Comparison of ENCODE assay signal across 1 cellular context in the genomic region with DNA sequence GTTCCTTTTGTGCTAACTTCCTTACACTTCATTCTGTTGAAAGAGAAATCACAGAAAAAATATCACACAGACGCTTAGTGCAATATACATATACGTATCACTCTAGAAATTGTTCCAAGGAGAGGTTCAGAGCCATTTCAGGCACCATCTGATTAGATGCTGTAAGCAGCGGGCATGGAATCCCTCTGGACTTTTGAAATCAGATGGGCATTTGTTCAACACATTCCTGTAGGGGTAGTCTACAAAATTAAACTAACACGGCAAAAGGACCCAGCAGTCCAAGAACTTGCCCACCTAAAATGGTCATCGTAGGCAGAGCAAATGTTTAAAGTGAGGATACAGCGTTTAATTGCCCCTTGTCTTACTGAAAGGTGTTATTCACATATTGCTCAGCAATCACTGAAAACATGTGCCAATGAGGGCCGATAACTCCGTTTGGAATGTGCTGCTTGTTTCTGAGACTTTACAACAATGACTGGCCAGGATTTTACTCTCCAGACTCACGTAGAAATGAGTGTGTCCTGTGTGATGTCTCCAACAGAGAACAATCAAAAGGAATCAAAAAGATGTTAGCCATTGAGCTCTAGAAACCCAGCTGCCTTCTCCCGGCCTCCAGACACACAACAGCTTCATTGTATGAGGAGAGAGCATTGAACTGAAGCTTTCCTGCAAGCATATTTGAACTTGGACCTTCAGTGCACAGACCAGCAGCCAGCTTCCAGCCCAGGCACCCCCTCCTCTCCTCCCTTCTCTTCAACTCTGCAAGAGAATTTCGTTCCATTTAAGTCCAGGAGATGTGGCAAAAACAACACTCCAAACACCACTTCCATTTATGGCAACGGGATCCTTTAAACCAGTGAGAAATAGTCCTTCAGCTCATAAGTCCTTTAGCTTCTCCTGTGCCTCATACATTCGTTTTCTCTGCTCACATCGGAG.
TF ChIP-seq lines count a peak whose summit lies in the region.

No MANE protein-coding gene starts in this region.

TF ChIP-seq in HepG2, 621 proteins besides CTCF, POLR2A, EP300 and RAD21 (continued from another document and continues in another):
- TF ChIP-seq SAFB2 (CRISPR knock-in tag; IDR thresholded peaks at IDR 0.05; ENCODE audit: borderline replicate concordance, low read depth): no peak
- no peak for TF ChIP-seq HNRNPK (IDR thresholded peaks at IDR 0.05; ENCODE audit: low read depth, low read length, poor library complexity, severe bottlenecking)
- TF ChIP-seq MTERF4 (CRISPR knock-in tag; IDR thresholded peaks at IDR 0.05): no peak
- TF ChIP-seq, protein P1, sequence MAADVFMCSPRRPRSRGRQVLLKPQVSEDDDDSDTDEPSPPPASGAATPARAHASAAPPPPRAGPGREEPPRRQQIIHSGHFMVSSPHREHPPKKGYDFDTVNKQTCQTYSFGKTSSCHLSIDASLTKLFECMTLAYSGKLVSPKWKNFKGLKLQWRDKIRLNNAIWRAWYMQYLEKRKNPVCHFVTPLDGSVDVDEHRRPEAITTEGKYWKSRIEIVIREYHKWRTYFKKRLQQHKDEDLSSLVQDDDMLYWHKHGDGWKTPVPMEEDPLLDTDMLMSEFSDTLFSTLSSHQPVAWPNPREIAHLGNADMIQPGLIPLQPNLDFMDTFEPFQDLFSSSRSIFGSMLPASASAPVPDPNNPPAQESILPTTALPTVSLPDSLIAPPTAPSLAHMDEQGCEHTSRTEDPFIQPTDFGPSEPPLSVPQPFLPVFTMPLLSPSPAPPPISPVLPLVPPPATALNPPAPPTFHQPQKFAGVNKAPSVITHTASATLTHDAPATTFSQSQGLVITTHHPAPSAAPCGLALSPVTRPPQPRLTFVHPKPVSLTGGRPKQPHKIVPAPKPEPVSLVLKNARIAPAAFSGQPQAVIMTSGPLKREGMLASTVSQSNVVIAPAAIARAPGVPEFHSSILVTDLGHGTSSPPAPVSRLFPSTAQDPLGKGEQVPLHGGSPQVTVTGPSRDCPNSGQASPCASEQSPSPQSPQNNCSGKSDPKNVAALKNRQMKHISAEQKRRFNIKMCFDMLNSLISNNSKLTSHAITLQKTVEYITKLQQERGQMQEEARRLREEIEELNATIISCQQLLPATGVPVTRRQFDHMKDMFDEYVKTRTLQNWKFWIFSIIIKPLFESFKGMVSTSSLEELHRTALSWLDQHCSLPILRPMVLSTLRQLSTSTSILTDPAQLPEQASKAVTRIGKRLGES (CRISPR knock-in tag; IDR thresholded peaks at IDR 0.05; ENCODE audit: borderline replicate concordance): no peak
- TF ChIP-seq SOX6 (IDR thresholded peaks at IDR 0.05): no peak
- TF ChIP-seq SOX6 (CRISPR knock-in tag; IDR thresholded peaks at IDR 0.05): peak; percentile 86
- TF ChIP-seq, protein P2, sequence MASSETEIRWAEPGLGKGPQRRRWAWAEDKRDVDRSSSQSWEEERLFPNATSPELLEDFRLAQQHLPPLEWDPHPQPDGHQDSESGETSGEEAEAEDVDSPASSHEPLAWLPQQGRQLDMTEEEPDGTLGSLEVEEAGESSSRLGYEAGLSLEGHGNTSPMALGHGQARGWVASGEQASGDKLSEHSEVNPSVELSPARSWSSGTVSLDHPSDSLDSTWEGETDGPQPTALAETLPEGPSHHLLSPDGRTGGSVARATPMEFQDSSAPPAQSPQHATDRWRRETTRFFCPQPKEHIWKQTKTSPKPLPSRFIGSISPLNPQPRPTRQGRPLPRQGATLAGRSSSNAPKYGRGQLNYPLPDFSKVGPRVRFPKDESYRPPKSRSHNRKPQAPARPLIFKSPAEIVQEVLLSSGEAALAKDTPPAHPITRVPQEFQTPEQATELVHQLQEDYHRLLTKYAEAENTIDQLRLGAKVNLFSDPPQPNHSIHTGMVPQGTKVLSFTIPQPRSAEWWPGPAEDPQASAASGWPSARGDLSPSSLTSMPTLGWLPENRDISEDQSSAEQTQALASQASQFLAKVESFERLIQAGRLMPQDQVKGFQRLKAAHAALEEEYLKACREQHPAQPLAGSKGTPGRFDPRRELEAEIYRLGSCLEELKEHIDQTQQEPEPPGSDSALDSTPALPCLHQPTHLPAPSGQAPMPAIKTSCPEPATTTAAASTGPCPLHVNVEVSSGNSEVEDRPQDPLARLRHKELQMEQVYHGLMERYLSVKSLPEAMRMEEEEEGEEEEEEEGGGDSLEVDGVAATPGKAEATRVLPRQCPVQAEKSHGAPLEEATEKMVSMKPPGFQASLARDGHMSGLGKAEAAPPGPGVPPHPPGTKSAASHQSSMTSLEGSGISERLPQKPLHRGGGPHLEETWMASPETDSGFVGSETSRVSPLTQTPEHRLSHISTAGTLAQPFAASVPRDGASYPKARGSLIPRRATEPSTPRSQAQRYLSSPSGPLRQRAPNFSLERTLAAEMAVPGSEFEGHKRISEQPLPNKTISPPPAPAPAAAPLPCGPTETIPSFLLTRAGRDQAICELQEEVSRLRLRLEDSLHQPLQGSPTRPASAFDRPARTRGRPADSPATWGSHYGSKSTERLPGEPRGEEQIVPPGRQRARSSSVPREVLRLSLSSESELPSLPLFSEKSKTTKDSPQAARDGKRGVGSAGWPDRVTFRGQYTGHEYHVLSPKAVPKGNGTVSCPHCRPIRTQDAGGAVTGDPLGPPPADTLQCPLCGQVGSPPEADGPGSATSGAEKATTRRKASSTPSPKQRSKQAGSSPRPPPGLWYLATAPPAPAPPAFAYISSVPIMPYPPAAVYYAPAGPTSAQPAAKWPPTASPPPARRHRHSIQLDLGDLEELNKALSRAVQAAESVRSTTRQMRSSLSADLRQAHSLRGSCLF (CRISPR knock-in tag; IDR thresholded peaks at IDR 0.05; ENCODE audit: borderline replicate concordance): no peak
- TF ChIP-seq PHB2 (IDR thresholded peaks at IDR 0.05; ENCODE audit: partially characterized antibody): no peak
- no peak for TF ChIP-seq SMARCE1 (IDR thresholded peaks at IDR 0.05; ENCODE audit: borderline replicate concordance)
- TF ChIP-seq KDM2A (CRISPR knock-in tag; IDR thresholded peaks at IDR 0.05; ENCODE audit: borderline replicate concordance, low read depth): no peak
- no peak for TF ChIP-seq ZNF382 (CRISPR knock-in tag; IDR thresholded peaks at IDR 0.05; ENCODE audit: borderline replicate concordance)
- no peak for TF ChIP-seq ISL2 (CRISPR knock-in tag; IDR thresholded peaks at IDR 0.05)
- TF ChIP-seq, protein P3, sequence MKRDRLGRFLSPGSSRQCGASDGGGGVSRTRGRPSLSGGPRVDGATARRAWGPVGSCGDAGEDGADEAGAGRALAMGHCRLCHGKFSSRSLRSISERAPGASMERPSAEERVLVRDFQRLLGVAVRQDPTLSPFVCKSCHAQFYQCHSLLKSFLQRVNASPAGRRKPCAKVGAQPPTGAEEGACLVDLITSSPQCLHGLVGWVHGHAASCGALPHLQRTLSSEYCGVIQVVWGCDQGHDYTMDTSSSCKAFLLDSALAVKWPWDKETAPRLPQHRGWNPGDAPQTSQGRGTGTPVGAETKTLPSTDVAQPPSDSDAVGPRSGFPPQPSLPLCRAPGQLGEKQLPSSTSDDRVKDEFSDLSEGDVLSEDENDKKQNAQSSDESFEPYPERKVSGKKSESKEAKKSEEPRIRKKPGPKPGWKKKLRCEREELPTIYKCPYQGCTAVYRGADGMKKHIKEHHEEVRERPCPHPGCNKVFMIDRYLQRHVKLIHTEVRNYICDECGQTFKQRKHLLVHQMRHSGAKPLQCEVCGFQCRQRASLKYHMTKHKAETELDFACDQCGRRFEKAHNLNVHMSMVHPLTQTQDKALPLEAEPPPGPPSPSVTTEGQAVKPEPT (CRISPR knock-in tag; IDR thresholded peaks at IDR 0.05; ENCODE audit: low read depth): no peak
- TF ChIP-seq WIZ (CRISPR knock-in tag; IDR thresholded peaks at IDR 0.05): no peak
- TF ChIP-seq ZFP62 (CRISPR knock-in tag; IDR thresholded peaks at IDR 0.05): no peak
- peak; percentile 69; the same call in 1 of the 2 replicates for TF ChIP-seq CHD4 (IDR thresholded peaks at IDR 0.05; ENCODE audit: borderline replicate concordance, low read length)
- TF ChIP-seq ZNF772 (CRISPR knock-in tag; IDR thresholded peaks at IDR 0.05): no peak
- no peak for TF ChIP-seq ZNF441 (CRISPR knock-in tag; IDR thresholded peaks at IDR 0.05; ENCODE audit: borderline replicate concordance)
- no peak for TF ChIP-seq ZC3H13 (CRISPR knock-in tag; IDR thresholded peaks at IDR 0.05)
- TF ChIP-seq SYNCRIP (IDR thresholded peaks at IDR 0.05; ENCODE audit: insufficient read depth, low read depth, low read length): no peak
- no peak for TF ChIP-seq ZNF496 (CRISPR knock-in tag; IDR thresholded peaks at IDR 0.05; ENCODE audit: insufficient replicate concordance)
- TF ChIP-seq, protein P4, sequence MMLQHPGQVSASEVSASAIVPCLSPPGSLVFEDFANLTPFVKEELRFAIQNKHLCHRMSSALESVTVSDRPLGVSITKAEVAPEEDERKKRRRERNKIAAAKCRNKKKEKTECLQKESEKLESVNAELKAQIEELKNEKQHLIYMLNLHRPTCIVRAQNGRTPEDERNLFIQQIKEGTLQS (CRISPR knock-in tag; IDR thresholded peaks at IDR 0.05): no peak
- no peak for TF ChIP-seq MLLT10 (CRISPR knock-in tag; IDR thresholded peaks at IDR 0.05)
- TF ChIP-seq PCBP2 (optimal IDR thresholded peaks at IDR 0.05; ENCODE audit: low read depth, low read length, poor library complexity, severe bottlenecking): no peak
- TF ChIP-seq U2AF1 (optimal IDR thresholded peaks at IDR 0.05; ENCODE audit: low read depth, low read length): no peak
- no peak for TF ChIP-seq RFX3 (CRISPR knock-in tag; IDR thresholded peaks at IDR 0.05)
- peak; percentile 68; the same call in 1 of the 2 replicates for TF ChIP-seq ZNF788 (CRISPR knock-in tag; IDR thresholded peaks at IDR 0.05; ENCODE audit: borderline replicate concordance)
- peak; percentile 48; the same call in 1 of the 2 replicates for TF ChIP-seq ATF2 (CRISPR knock-in tag; IDR thresholded peaks at IDR 0.05)
- TF ChIP-seq ZBTB1 (CRISPR knock-in tag; IDR thresholded peaks at IDR 0.05; ENCODE audit: borderline replicate concordance): no peak
- TF ChIP-seq RERE (CRISPR knock-in tag; IDR thresholded peaks at IDR 0.05; ENCODE audit: low read depth): no peak
- TF ChIP-seq, protein P5, sequence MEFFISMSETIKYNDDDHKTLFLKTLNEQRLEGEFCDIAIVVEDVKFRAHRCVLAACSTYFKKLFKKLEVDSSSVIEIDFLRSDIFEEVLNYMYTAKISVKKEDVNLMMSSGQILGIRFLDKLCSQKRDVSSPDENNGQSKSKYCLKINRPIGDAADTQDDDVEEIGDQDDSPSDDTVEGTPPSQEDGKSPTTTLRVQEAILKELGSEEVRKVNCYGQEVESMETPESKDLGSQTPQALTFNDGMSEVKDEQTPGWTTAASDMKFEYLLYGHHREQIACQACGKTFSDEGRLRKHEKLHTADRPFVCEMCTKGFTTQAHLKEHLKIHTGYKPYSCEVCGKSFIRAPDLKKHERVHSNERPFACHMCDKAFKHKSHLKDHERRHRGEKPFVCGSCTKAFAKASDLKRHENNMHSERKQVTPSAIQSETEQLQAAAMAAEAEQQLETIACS (CRISPR knock-in tag; IDR thresholded peaks at IDR 0.05): no peak
- TF ChIP-seq HNF4A (CRISPR knock-in tag; IDR thresholded peaks at IDR 0.05): peak; percentile 94
- no peak for TF ChIP-seq KDM5B (CRISPR knock-in tag; IDR thresholded peaks at IDR 0.05; ENCODE audit: borderline replicate concordance)
- TF ChIP-seq ZNF839 (CRISPR knock-in tag; IDR thresholded peaks at IDR 0.05; ENCODE audit: borderline replicate concordance): no peak
- TF ChIP-seq ZFP36 (IDR thresholded peaks at IDR 0.05; ENCODE audit: borderline replicate concordance, low read depth, low read length, partially characterized antibody): no peak
- peak; percentile 77; the same call in 1 of the 2 replicates for TF ChIP-seq SNAPC2 (CRISPR knock-in tag; IDR thresholded peaks at IDR 0.05)
